Comparison of ENCODE assay signal across 9 cellular contexts in genomic region chr18:45839415-45840395, GRCh38. TPM values are rescaled to one million over a fixed set of nuclear protein-coding genes. Genes with fewer than 3 reads are reported as not detected.
DNase-seq lines count a peak whose midpoint lies in the region; TF ChIP-seq lines count a peak whose summit lies in the region.
"Had no signal": no experiment of that assay in that cellular context is flagged by ENCODE, and none has a peak within 500 bp of the region (broad histone marks: within the 10 kb centered on the region; RNA-seq: fewer than 3 reads in every experiment).

No MANE protein-coding gene starts in this region.

- H3K27me3 ChIP-seq in WERI-Rb-1 (ENCODE audit: insufficient read depth, low read depth, severe bottlenecking) = peaks cover 62% of the 10 kb centered on the region
- H3K27me3 ChIP-seq in SJCRH30 = no peaks in the 10 kb centered on the region

- peaks cover 5% of the 10 kb centered on the region for H3K9me3 ChIP-seq in WERI-Rb-1 (ENCODE audit: severe bottlenecking)
- no peaks in the 10 kb centered on the region for H3K9me3 ChIP-seq in SJCRH30 (replicated peaks)

- DNase-seq in stimulated activated naive CD4-positive, alpha-beta T cell (lab: John Stamatoyannopoulos, UW) = peak in 4 of 6 experiments; percentile 6 to 21 (median 14)
- no peak for DNase-seq in stimulated activated naive CD4-positive, alpha-beta T cell treated with Interleukin-2 at 50 U/mL for 16 hours (lab: John Stamatoyannopoulos, UW)
- DNase-seq in WERI-Rb-1 (peak; percentile 59), glomerular visceral epithelial cell (ENCODE audit: extremely low spot score) (peak; percentile 64), skeletal muscle cell (ENCODE audit: low read depth) (peak; percentile 31), SJCRH30 (no peak), NCI-H2081 treated with DMSO at 0.1 percent for 48 hours (lab: John Stamatoyannopoulos, UW) (no peak)

- H3K27ac ChIP-seq in WERI-Rb-1 = no peak overlapping the region
- no peak overlapping the region for H3K27ac ChIP-seq in SJCRH30

- no peaks in the 10 kb centered on the region for H3K4me1 ChIP-seq in SJCRH30

- TF ChIP-seq CTCF in LNCAP (IDR thresholded peaks at IDR 0.05) = peak; percentile 39; the same call in 1 of the 2 replicates
- peak; percentile 67 for TF ChIP-seq CTCF in WERI-Rb-1 (IDR thresholded peaks at IDR 0.05; ENCODE audit: low read depth, low read length)

- peaks cover 2% of the 10 kb centered on the region; the same call in 1 of the 2 replicates for H3K36me3 ChIP-seq in WERI-Rb-1
- no peaks in the 10 kb centered on the region for H3K36me3 ChIP-seq in SJCRH30

- H3K4me3 ChIP-seq in WERI-Rb-1 (ENCODE audit: low read depth, low read length) (no peak overlapping the region), skeletal muscle cell (ENCODE audit: low read depth, low read length) (no peak overlapping the region), SJCRH30 (no peak overlapping the region)

RNA-seq across cellular contexts. Expression of gene SIGLEC15, which starts 14.2 kb away (rescaled TPM):
- 0.10 TPM in 1 of 2 replicates, not detected in the other for total RNA-seq in SJCRH30 (2014; rRNA removed; shearing (Covaris generic))
- total RNA-seq: temporal lobe had no signal

Comparison
In these comparisons a context has a peak if more than half of its experiments do, and no peak if none do; other contexts are left out.
1. DNase-seq: peak in stimulated activated naive CD4-positive, alpha-beta T cell (4 of 6), WERI-Rb-1 (single experiment), glomerular visceral epithelial cell (single experiment) and skeletal muscle cell (single experiment); none in stimulated activated naive CD4-positive, alpha-beta T cell treated with Interleukin-2 at 50 U/mL for 16 hours (single experiment), SJCRH30 (0 of 2) and NCI-H2081 treated with DMSO at 0.1 percent for 48 hours (single experiment).